In the genomic region with DNA sequence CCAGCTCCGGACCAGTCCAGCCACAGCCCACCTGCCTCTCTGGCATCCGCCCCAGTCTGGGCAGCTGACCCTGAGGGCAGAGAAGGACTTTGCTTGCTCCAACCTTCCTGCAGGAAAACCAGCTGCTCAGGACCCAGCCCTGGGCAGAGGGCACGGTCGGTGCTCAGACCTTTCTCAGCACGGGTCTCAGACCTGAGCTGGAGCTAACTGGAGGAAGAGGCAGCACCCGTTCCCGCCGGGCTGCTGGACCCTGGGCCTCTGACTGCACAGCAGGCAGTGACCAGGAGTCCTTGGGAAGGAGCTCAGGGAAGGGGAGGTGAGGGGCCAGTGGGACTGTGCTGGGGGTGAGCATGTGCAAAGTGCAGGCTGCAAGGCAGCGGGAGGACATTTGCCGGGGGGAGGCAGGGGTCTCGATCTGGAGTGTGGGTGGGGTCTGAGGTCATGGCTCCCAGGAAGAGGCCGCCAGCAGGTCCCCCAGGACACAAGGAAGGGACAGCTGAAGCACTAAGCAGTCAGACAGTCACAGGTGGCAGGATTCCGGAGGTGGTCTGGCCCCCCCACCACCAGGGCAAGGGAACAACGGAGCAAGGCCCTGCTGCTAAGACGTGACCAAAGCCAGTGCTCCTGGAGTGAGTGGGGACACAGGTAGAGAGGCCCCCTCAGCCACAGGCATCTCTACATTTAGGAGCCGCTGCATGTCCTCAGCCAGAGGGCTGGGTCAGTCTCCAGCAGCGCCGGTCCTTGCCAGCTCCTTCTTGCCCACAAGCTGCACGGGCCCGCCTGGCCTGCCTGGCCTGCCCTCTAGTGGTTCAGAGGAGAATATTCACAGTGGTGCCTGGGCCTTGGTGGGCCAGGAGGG, we compare ENCODE assay signal across 9 cellular contexts. TPM values are rescaled to one million over a fixed set of nuclear protein-coding genes. Genes with fewer than 3 reads are reported as not detected.
DNase-seq lines count a peak whose midpoint lies in the region; ATAC-seq, FAIRE-seq and TF ChIP-seq lines count a peak whose summit lies in the region.
"Had no signal": no experiment of that assay in that cellular context is flagged by ENCODE, and none has a peak within 500 bp of the region (broad histone marks: within the 10 kb centered on the region; RNA-seq: fewer than 3 reads in every experiment).

No MANE protein-coding gene starts in this region.

- peaks cover 19 to 52% (median 26%) of the 10 kb centered on the region in 4 donors for H3K4me1 Mint-ChIP-seq in CD4-positive, alpha-beta memory T cell

- H3K4me3 Mint-ChIP-seq in CD4-positive, alpha-beta memory T cell, result peak overlapping the region in 2 of 8 donors; percentile 11 to 12

- H3K27me3 ChIP-seq in CD4-positive, alpha-beta memory T cell (ENCODE audit: insufficient read depth, low read length), result no peaks in the 10 kb centered on the region
- H3K27me3 ChIP-seq in right atrium auricular region, result no peaks in the 10 kb centered on the region

- H3K27ac ChIP-seq in CD4-positive, alpha-beta memory T cell (ENCODE audit: low read depth, low read length), result no peak overlapping the region
- H3K27ac ChIP-seq in HEK293 (ENCODE audit: extremely low read depth, low read depth, low read length) (no peak overlapping the region), angular gyrus (ENCODE audit: low read depth, low read length) (peak overlapping the region; percentile 51), right atrium auricular region (peak overlapping the region in 1 of 2 donors; percentile 3)

- TF ChIP-seq CTCF in HEK293 (tag by site-specific recombination; IDR thresholded peaks at IDR 0.05), result peak; percentile 91
- peak; percentile 80 to 92 for TF ChIP-seq CTCF in right atrium auricular region (IDR thresholded peaks at IDR 0.05)
- TF ChIP-seq CTCF in retinal pigment epithelial cell (conservative IDR thresholded peaks at IDR 0.05; ENCODE audit: low read depth, low read length), result peak; percentile 79

- CTCF ChIA-PET in CD4-positive, alpha-beta memory T cell (lab: Charles Lee; ENCODE audit: partially characterized antibody), result interaction anchor here (0.6 to 11.2 kb wide), 25 partner anchors 9 to 182 kb away, joined by 3 to 216 read pairs (median 4); partner anchors contain the start of genes EEIG1, PIP5KL1 and SLC25A25
- CTCF ChIA-PET in HEK293 (lab: Yijun Ruan, JAX), result interaction anchor here (0.6 to 8.1 kb wide), 42 partner anchors 8 to 509 kb away, joined by 3 to 165 read pairs (median 5); partner anchors contain the start of genes EEIG1, PIP5KL1 and TOR2A

- POLR2A ChIA-PET in CD4-positive, alpha-beta memory T cell (lab: Charles Lee; ENCODE audit: partially characterized antibody), result interaction anchor here (0.7 to 16.4 kb wide), 12 partner anchors 11 to 144 kb away, joined by 3 to 250 read pairs (median 5); partner anchors contain the start of genes EEIG1, NAIF1 and SLC25A25
- POLR2A ChIA-PET in HEK293 (lab: Yijun Ruan, JAX), result interaction anchor here (0.5 to 2.8 kb wide), 5 partner anchors 9 to 186 kb away, joined by 3 to 12 read pairs (median 3); partner anchors contain the start of gene EEIG1

- peaks cover 0 to 5% (median 0%) of the 10 kb centered on the region in 8 donors for H3K9me3 Mint-ChIP-seq in CD4-positive, alpha-beta memory T cell

- intact Hi-C loops in CD4-positive, alpha-beta memory T cell (cut with micrococcal nuclease), result loop anchor here (1.0 kb wide), 3 partner anchors 39 to 175 kb away; no protein-coding TSS in a partner anchor

- DNase-seq in CD4-positive, alpha-beta memory T cell, result peak; percentile 45 to 51 (median 49)
- DNase-seq in RCC 7860 (ENCODE audit: low spot score) (peak; percentile 40), right atrium auricular region (ENCODE audit: low spot score) (peak; percentile 85), retinal pigment epithelial cell (ENCODE audit: low read depth) (no peak)

- peaks cover 65% of the 10 kb centered on the region for H3K36me3 ChIP-seq in CD4-positive, alpha-beta memory T cell (ENCODE audit: insufficient read depth, low read length)
- H3K36me3 ChIP-seq in HEK293 (ENCODE audit: control insufficient read depth in 2 of 2, insufficient read depth in 1 of 2, low read length in 2 of 2), result peaks cover 0 to 35% of the 10 kb centered on the region in 2 experiments; a peak in 1 of 3 replicates
- peaks cover 20% of the 10 kb centered on the region for H3K36me3 ChIP-seq in right atrium auricular region

- H3K36me3 Mint-ChIP-seq in CD4-positive, alpha-beta memory T cell, result peaks cover 36 to 67% of the 10 kb centered on the region in 2 donors

- no peak for FAIRE-seq in RCC 7860 (lab: Jason Lieb, UNC)

- H3K27me3 Mint-ChIP-seq in CD4-positive, alpha-beta memory T cell, result no peaks in the 10 kb centered on the region

- peaks cover 29% of the 10 kb centered on the region for H3K4me1 ChIP-seq in CD4-positive, alpha-beta memory T cell (ENCODE audit: insufficient read depth, low read length)
- peaks cover 3% of the 10 kb centered on the region; the same call in 1 of the 2 replicates for H3K4me1 ChIP-seq in HEK293 (ENCODE audit: control insufficient read depth, insufficient read depth, low read length)
- peaks cover 0 to 38% of the 10 kb centered on the region in 2 donors for H3K4me1 ChIP-seq in right atrium auricular region

- ATAC-seq in GM21717 (IDR thresholded peaks at IDR 0.05; ENCODE audit: unreplicated experiment) (no peak), HG03108 (IDR thresholded peaks at IDR 0.05; ENCODE audit: unreplicated experiment) (no peak)

- peak overlapping the region; percentile 79 to 93 (median 86) for H3K27ac Mint-ChIP-seq in CD4-positive, alpha-beta memory T cell

- no peaks in the 10 kb centered on the region for H3K9me3 ChIP-seq in CD4-positive, alpha-beta memory T cell (ENCODE audit: control insufficient read depth in 1 of 2, low read length in 2 of 2)
- H3K9me3 ChIP-seq in HEK293 (ENCODE audit: control insufficient read depth, insufficient read depth, low read depth, low read length) (no peaks in the 10 kb centered on the region), right atrium auricular region (no peaks in the 10 kb centered on the region)

- H3K4me3 ChIP-seq in CD4-positive, alpha-beta memory T cell (ENCODE audit: low read length in 2 of 2), result no peak overlapping the region
- H3K4me3 ChIP-seq in HEK293 (ENCODE audit: low read depth, low read length) (no peak overlapping the region), right atrium auricular region (no peak overlapping the region), retinal pigment epithelial cell (ENCODE audit: low read length) (no peak overlapping the region)
- H3K4me3 ChIP-seq: skin epidermis had no signal

TF ChIP-seq in HEK293, 187 proteins besides CTCF, POLR2A, EP300 and RAD21 (continues in another document):
- TF ChIP-seq GLIS1 (tag by site-specific recombination; IDR thresholded peaks at IDR 0.05), result peak; percentile 45; the same call in 1 of the 2 replicates
- peak; percentile 59; the same call in 1 of the 2 replicates for TF ChIP-seq ZNF692 (tag by site-specific recombination; IDR thresholded peaks at IDR 0.05)
- peak; percentile 17; the same call in 1 of the 2 replicates for TF ChIP-seq ZNF121 (tag by site-specific recombination; IDR thresholded peaks at IDR 0.05)
- TF ChIP-seq HOXD13 (CRISPR knock-in tag; IDR thresholded peaks at IDR 0.05; ENCODE audit: borderline replicate concordance), result no peak
- TF ChIP-seq ZIC2 (tag by site-specific recombination; IDR thresholded peaks at IDR 0.05), result peak; percentile 52; the same call in 1 of the 2 replicates
- TF ChIP-seq, protein P1, sequence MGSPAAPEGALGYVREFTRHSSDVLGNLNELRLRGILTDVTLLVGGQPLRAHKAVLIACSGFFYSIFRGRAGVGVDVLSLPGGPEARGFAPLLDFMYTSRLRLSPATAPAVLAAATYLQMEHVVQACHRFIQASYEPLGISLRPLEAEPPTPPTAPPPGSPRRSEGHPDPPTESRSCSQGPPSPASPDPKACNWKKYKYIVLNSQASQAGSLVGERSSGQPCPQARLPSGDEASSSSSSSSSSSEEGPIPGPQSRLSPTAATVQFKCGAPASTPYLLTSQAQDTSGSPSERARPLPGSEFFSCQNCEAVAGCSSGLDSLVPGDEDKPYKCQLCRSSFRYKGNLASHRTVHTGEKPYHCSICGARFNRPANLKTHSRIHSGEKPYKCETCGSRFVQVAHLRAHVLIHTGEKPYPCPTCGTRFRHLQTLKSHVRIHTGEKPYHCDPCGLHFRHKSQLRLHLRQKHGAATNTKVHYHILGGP (tag by site-specific recombination; IDR thresholded peaks at IDR 0.05), result no peak
- no peak for TF ChIP-seq ZNF585B (tag by site-specific recombination; IDR thresholded peaks at IDR 0.05)

RNA-seq across cellular contexts. Expression of gene DPM2, which starts 4.7 kb away (rescaled TPM):
- total RNA-seq in CD4-positive, alpha-beta memory T cell, result 10 to 100 TPM; 37.0 to 39.7 TPM
- 10 to 100 TPM; 41.0 to 43.1 TPM for polyA plus RNA-seq in CD4-positive, alpha-beta memory T cell
- total RNA-seq in right atrium auricular region, result 10 to 100 TPM in 1 of 2 donors, 1 to 10 TPM in 1; 4.7 to 11.4 TPM

RNA-seq across cellular contexts. Expression of gene PIP5KL1, which starts 11.8 kb away (rescaled TPM):
- total RNA-seq in CD4-positive, alpha-beta memory T cell, result 1 to 10 TPM in 1 of 2 experiments, under 1 TPM in 1; 0.72 to 1.8 TPM
- polyA plus RNA-seq in CD4-positive, alpha-beta memory T cell, result under 1 TPM; 0.26 to 0.79 TPM
- total RNA-seq in right atrium auricular region, result under 1 TPM in 1 of 2 donors, not detected in 1; 0.20 TPM

RNA-seq across cellular contexts. Expression of gene ST6GALNAC4, which starts 25.5 kb away (rescaled TPM):
- total RNA-seq in CD4-positive, alpha-beta memory T cell, result 10 to 100 TPM; 35.7 to 38.1 TPM
- polyA plus RNA-seq in CD4-positive, alpha-beta memory T cell, result 10 to 100 TPM; 10.2 to 18.5 TPM
- 10 to 100 TPM; 31.7 to 59.0 TPM for total RNA-seq in right atrium auricular region

RNA-seq across cellular contexts. Expression of gene EEIG1, which starts 38.4 kb away (rescaled TPM):
- total RNA-seq in CD4-positive, alpha-beta memory T cell, result 100 to 1,000 TPM; 516 to 550 TPM
- polyA plus RNA-seq in CD4-positive, alpha-beta memory T cell, result 100 to 1,000 TPM in 1 of 2 donors, 10 to 100 TPM in 1; 95.4 to 205 TPM
- 10 to 100 TPM in 1 of 2 donors, 1 to 10 TPM in 1; 8.3 to 11.6 TPM for total RNA-seq in right atrium auricular region

RNA-seq across cellular contexts. Expression of gene ST6GALNAC6, which starts 43.0 kb away (rescaled TPM):
- total RNA-seq in CD4-positive, alpha-beta memory T cell, result 100 to 1,000 TPM; 125 to 127 TPM
- polyA plus RNA-seq in CD4-positive, alpha-beta memory T cell, result 10 to 100 TPM; 45.2 to 45.6 TPM
- total RNA-seq in right atrium auricular region, result 100 to 1,000 TPM in 1 of 2 donors, 10 to 100 TPM in 1; 68.2 to 106 TPM
